Comparison of ENCODE assay signal across 17 cellular contexts in genomic region chr15:53462631-53463030, GRCh38.
DNase-seq lines count a peak whose midpoint lies in the region; ATAC-seq and TF ChIP-seq lines count a peak whose summit lies in the region.
"Had no signal": no experiment of that assay in that cellular context is flagged by ENCODE, and none has a peak within 500 bp of the region (broad histone marks: within the 10 kb centered on the region; RNA-seq: fewer than 3 reads in every experiment).

No MANE protein-coding gene starts in this region.

- intact Hi-C loops in A673 (cut with micrococcal nuclease; ENCODE audit: unreplicated experiment) = no loop called here
- intact Hi-C loops in gastrocnemius medialis (cut with DNase I; ENCODE audit: low total_unique reads) = no loop called here

- no peaks in the 10 kb centered on the region for H3K36me3 ChIP-seq in A673 (ENCODE audit: insufficient read depth, low read length, poor library complexity, severe bottlenecking)
- no peaks in the 10 kb centered on the region for H3K36me3 ChIP-seq in gastrocnemius medialis
- H3K36me3 ChIP-seq: BLaER1 treated with 17β-estradiol and CSF1 and Interleukin-3, amounts not matched to agents 10 nM and 100 nM; HAP-1 had no signal

- H3K9me3 ChIP-seq in A673 (ENCODE audit: low read depth, low read length, poor library complexity, severe bottlenecking) (no peaks in the 10 kb centered on the region), gastrocnemius medialis (no peaks in the 10 kb centered on the region)
- H3K9me3 ChIP-seq: HAP-1 had no signal

- BruUV-seq in A673 (replicated peaks; lab: Mats Ljungman, UMichigan) = no TSS peak

- CTCF ChIA-PET in A673 (lab: Charles Lee) = no interaction called here

- TF ChIP-seq CTCF in A673 (conservative IDR thresholded peaks at IDR 0.05; ENCODE audit: low read depth, low read length) (no peak), gastrocnemius medialis (IDR thresholded peaks at IDR 0.05 in 4 of 5, conservative IDR thresholded peaks at IDR 0.05 in 1 of 5) (no peak)

- no peak for TF ChIP-seq POLR2A in gastrocnemius medialis (IDR thresholded peaks at IDR 0.05)

- in situ Hi-C loops in Caki2 (cut with HindIII; ENCODE audit: low pct_unique_long_range_greater_than_20kb, low sequenced_read_pairs) = no loop called here
- in situ Hi-C loops in gastrocnemius medialis (cut with MboI; ENCODE audit: low sequenced_read_pairs in 4 of 4) = no loop called here

- POLR2A ChIA-PET in A673 (lab: Charles Lee; ENCODE audit: low non-redundant PET) = no interaction called here

- H3K27ac ChIP-seq in A673 (ENCODE audit: low read depth, low read length, poor library complexity, severe bottlenecking) = no peak overlapping the region
- H3K27ac ChIP-seq in gastrocnemius medialis = no peak overlapping the region
- H3K27ac ChIP-seq: BLaER1 treated with 17β-estradiol and CSF1 and Interleukin-3, amounts not matched to agents 10 nM and 100 nM had no signal

- ATAC-seq in GM18858 (IDR thresholded peaks at IDR 0.05; ENCODE audit: unreplicated experiment) (peak; percentile 49), HG03354 (IDR thresholded peaks at IDR 0.05; ENCODE audit: poor library complexity, severe bottlenecking, unreplicated experiment) (peak; percentile 60), gastrocnemius medialis (no peak), GM21528 (IDR thresholded peaks at IDR 0.05; ENCODE audit: low FRiP score, unreplicated experiment) (no peak)
- ATAC-seq: K562 had no signal

- no peaks in the 10 kb centered on the region for H3K27me3 ChIP-seq in A673 (replicated peaks; ENCODE audit: insufficient read depth, low read depth, low read length, poor library complexity)
- H3K27me3 ChIP-seq in gastrocnemius medialis = no peaks in the 10 kb centered on the region
- H3K27me3 ChIP-seq: BLaER1 treated with 17β-estradiol and CSF1 and Interleukin-3, amounts not matched to agents 10 nM and 100 nM had no signal

- H3K4me1 ChIP-seq in A673 (ENCODE audit: insufficient read depth, low read length, poor library complexity, severe bottlenecking) (no peaks in the 10 kb centered on the region), gastrocnemius medialis (no peaks in the 10 kb centered on the region)
- H3K4me1 ChIP-seq: HAP-1 had no signal

- DNase-seq in Caki2 (ENCODE audit: low read depth) (peak; percentile 22), kidney tubule cell (ENCODE audit: low spot score) (peak; percentile 53), A673 (ENCODE audit: low spot score) (no peak), gastrocnemius medialis (no peak), RKO (ENCODE audit: low spot score) (no peak)
- DNase-seq: 8988T; ACHN; Calu3; CD4-positive, CD25-positive, alpha-beta regulatory T cell; DND-41; GDM1 had no signal

- H3K4me3 ChIP-seq in A673 (ENCODE audit: low read depth, low read length, poor library complexity, severe bottlenecking) = no peak overlapping the region
- no peak overlapping the region for H3K4me3 ChIP-seq in gastrocnemius medialis
- H3K4me3 ChIP-seq: BLaER1 treated with 17β-estradiol and CSF1 and Interleukin-3, amounts not matched to agents 10 nM and 100 nM; HAP-1; K562 had no signal

Comparison
In these comparisons a context has a peak if more than half of its experiments do, and no peak if none do; other contexts are left out.
1. DNase-seq: peak in Caki2 (single experiment) and kidney tubule cell (single experiment); none in A673 (single experiment), gastrocnemius medialis (0 of 2) and RKO (single experiment).
2. ATAC-seq: peak in GM18858 (single experiment) and HG03354 (single experiment); none in gastrocnemius medialis (0 of 2) and GM21528 (single experiment).